In the genomic region with DNA sequence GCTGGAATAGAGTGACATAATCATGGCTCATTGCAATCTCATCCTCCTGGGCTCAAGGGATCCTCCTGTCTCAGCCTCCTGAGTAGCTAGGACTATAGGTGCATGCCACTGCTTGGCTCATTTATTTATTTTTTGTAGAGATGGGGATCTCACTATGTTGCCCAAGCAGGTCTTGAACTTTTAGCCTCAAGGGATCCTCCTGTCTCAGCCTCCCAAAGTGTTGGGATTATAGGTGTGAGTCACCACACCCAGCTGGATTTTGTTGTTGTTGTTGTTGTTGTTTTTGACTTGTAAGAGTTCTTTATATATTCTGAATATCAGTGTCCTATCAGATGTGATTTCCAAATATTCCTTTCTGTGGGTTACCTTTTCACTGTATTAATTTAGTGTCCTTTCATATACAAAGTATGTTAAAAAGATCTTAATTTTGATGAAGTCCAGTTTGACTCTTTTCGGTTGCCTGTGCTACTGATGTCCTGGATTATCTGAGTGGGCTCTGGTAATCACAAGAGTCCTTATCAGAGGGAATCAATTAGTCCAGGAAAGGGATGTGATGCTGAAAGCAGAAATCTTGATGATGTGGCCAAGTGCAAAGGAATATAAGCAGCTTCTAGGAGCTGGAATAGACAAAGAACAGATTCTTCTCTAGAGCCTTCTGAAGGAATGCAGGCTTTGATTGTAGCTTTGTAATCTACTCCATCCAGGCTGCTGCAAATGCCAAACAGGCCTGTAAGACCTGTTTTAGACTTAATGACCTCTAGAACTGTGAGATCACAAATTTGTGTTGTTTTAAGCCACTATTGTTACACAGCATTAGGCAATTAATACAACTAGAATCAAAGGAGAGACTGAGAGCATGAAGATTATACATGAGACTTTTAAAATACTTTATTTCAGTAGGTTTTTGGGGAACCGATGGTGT, we compare ENCODE assay signal across 24 cellular contexts. TPM values are rescaled to one million over a fixed set of nuclear protein-coding genes. Genes with fewer than 3 reads are reported as not detected.
DNase-seq lines count a peak whose midpoint lies in the region; ATAC-seq, FAIRE-seq and TF ChIP-seq lines count a peak whose summit lies in the region.
"Had no signal": no experiment of that assay in that cellular context is flagged by ENCODE, and none has a peak within 500 bp of the region (broad histone marks: within the 10 kb centered on the region; RNA-seq: fewer than 3 reads in every experiment).

No MANE protein-coding gene starts in this region.

- H3K4me1 ChIP-seq in Caco-2, result peaks cover 22% of the 10 kb centered on the region
- H3K4me1 ChIP-seq in PC-9 (replicated peaks; ENCODE audit: insufficient read depth), result peaks cover 27% of the 10 kb centered on the region
- H3K4me1 ChIP-seq in endothelial cell of umbilical vein (ENCODE audit: control insufficient read depth, extremely low read depth, insufficient read depth, low read length), result peaks cover 31% of the 10 kb centered on the region

- TF ChIP-seq CTCF in Caco-2 (IDR thresholded peaks at IDR 0.05; ENCODE audit: insufficient read depth in 1 of 2, low read depth in 1 of 2, low read length in 1 of 2, severe bottlenecking in 1 of 2, unreplicated experiment in 1 of 2) (no peak), PC-9 (conservative IDR thresholded peaks at IDR 0.05) (no peak), endothelial cell of umbilical vein (IDR thresholded peaks at IDR 0.05; ENCODE audit: extremely low read depth in 1 of 2, insufficient read depth in 1 of 2, low read depth in 1 of 2, low read length in 2 of 2) (no peak)

- peak overlapping the region; percentile 20 for H3K27ac Mint-ChIP-seq in Caco-2 (ENCODE audit: unreplicated experiment)
- H3K27ac Mint-ChIP-seq in natural killer cell treated with Interleukin-12 subunit alpha and Interleukin-12 subunit beta and Interleukin-15 and Interleukin-18, amount 100 ng/mL, for 72 hours, result peak overlapping the region; percentile 14 to 38
- H3K27ac Mint-ChIP-seq: activated CD8-positive, alpha-beta T cell treated with anti-CD3 and anti-CD28 coated beads for 36 hours; activated naive CD8-positive, alpha-beta T cell treated with anti-CD3 and anti-CD28 coated beads, Interleukin-2, amount 50 U/mL, for 24 hours; CD14-positive monocyte; stimulated activated naive CD8-positive, alpha-beta T cell treated with anti-CD3 and anti-CD28 coated beads, Interleukin-15, Interleukin-2, amounts not matched to agents 100 ng/mL and 50 ng/mL, for 24 hours had no signal

- H3K4me3 Mint-ChIP-seq in Caco-2 (ENCODE audit: unreplicated experiment), result peak overlapping the region; percentile 10
- H3K4me3 Mint-ChIP-seq in natural killer cell treated with Interleukin-12 subunit alpha and Interleukin-12 subunit beta and Interleukin-15 and Interleukin-18, amount 100 ng/mL, for 72 hours, result no peak overlapping the region
- H3K4me3 Mint-ChIP-seq: activated CD8-positive, alpha-beta T cell treated with anti-CD3 and anti-CD28 coated beads for 36 hours; activated naive CD8-positive, alpha-beta T cell treated with anti-CD3 and anti-CD28 coated beads, Interleukin-2, amount 50 U/mL, for 24 hours; CD14-positive monocyte; stimulated activated naive CD8-positive, alpha-beta T cell treated with anti-CD3 and anti-CD28 coated beads, Interleukin-15, Interleukin-2, amounts not matched to agents 100 ng/mL and 50 ng/mL, for 24 hours had no signal

- H3K9me3 ChIP-seq in Caco-2 (no peaks in the 10 kb centered on the region; the same call in 1 of the 2 replicates), PC-9 (ENCODE audit: insufficient read depth, low read depth) (peaks cover 22% of the 10 kb centered on the region), endothelial cell of umbilical vein (replicated peaks; ENCODE audit: control insufficient read depth, insufficient read depth, low read length) (no peaks in the 10 kb centered on the region)

- no peaks in the 10 kb centered on the region for H3K9me1 ChIP-seq in endothelial cell of umbilical vein (replicated peaks; ENCODE audit: control insufficient read depth, extremely low read depth, insufficient read depth, low read length)

- TF ChIP-seq POLR2A in endothelial cell of umbilical vein (IDR thresholded peaks at IDR 0.05; ENCODE audit: low read depth, low read length), result no peak

- dilution Hi-C loops in endothelial cell of umbilical vein (cut with MboI; ENCODE audit: extremely low pct_ligation_motif_present, low sequenced_read_pairs), result no loop called here

- no peaks in the 10 kb centered on the region for H3K27me3 ChIP-seq in Caco-2 (replicated peaks; ENCODE audit: control insufficient read depth, insufficient read depth, low read length)
- H3K27me3 ChIP-seq in PC-9 (ENCODE audit: insufficient read depth, low read depth), result no peaks in the 10 kb centered on the region
- H3K27me3 ChIP-seq in endothelial cell of umbilical vein (ENCODE audit: control insufficient read depth in 2 of 2, insufficient read depth in 2 of 2, low read length in 2 of 2), result no peaks in the 10 kb centered on the region

- H3F3A ChIP-seq in PC-9 (ENCODE audit: insufficient read depth, low read depth), result peaks cover 26% of the 10 kb centered on the region

- peaks cover 27% of the 10 kb centered on the region for H3K9me3 Mint-ChIP-seq in Caco-2 (ENCODE audit: unreplicated experiment)
- H3K9me3 Mint-ChIP-seq in natural killer cell treated with Interleukin-12 subunit alpha and Interleukin-12 subunit beta and Interleukin-15 and Interleukin-18, amount 100 ng/mL, for 72 hours, result no peaks in the 10 kb centered on the region

- peak in 1 of 2 experiments; percentile 18 for DNase-seq in Caco-2
- peak in 1 of 2 experiments; percentile 45 for DNase-seq in PC-9
- peak; percentile 58 for DNase-seq in endothelial cell of umbilical vein (ENCODE audit: low read depth, low spot score)
- DNase-seq in natural killer cell treated with Interleukin-12 subunit alpha and Interleukin-12 subunit beta and Interleukin-15 and Interleukin-18, amount 100 ng/mL, for 72 hours (ENCODE audit: low spot score), result no peak
- DNase-seq in DMS53 treated with DMSO at 0.1 percent for 48 hours (lab: John Stamatoyannopoulos, UW; ENCODE audit: unreplicated experiment), result no peak
- DNase-seq in DMS79 (lab: John Stamatoyannopoulos, UW), result no peak
- no peak for DNase-seq in NCI-H2029 (lab: John Stamatoyannopoulos, UW)
- DNase-seq: activated CD8-positive, alpha-beta T cell treated with anti-CD3 and anti-CD28 coated beads for 36 hours; activated effector memory CD4-positive, alpha-beta T cell treated with anti-CD3 and anti-CD28 coated beads, Interleukin-2, amount 50 U/mL, for 16 hours; activated naive CD8-positive, alpha-beta T cell treated with anti-CD3 and anti-CD28 coated beads, Interleukin-2, amount 50 U/mL, for 24 hours; DMS53; effector memory CD4-positive, alpha-beta T cell; GOT3; MV-4-11; NCI-H1694 treated with DMSO at 0.1 percent for 48 hours; NCI-H2227 treated with DMSO at 0.1 percent for 48 hours; NCI-H774; stimulated activated CD4-positive, alpha-beta T cell treated with anti-CD3 and anti-CD28 coated beads, Interleukin-15, amount 100 ng/mL, for 24 hours; T1000 had no signal

- H3K36me3 ChIP-seq in Caco-2 (ENCODE audit: control insufficient read depth, insufficient read depth, low read length), result no peaks in the 10 kb centered on the region
- H3K36me3 ChIP-seq in PC-9 (ENCODE audit: low read depth), result peaks cover 25% of the 10 kb centered on the region
- no peaks in the 10 kb centered on the region for H3K36me3 ChIP-seq in endothelial cell of umbilical vein (ENCODE audit: control insufficient read depth in 2 of 2, extremely low read depth in 1 of 2, insufficient read depth in 2 of 2, low read length in 2 of 2)

- no peaks in the 10 kb centered on the region for H3K27me3 Mint-ChIP-seq in Caco-2 (ENCODE audit: insufficient read depth, unreplicated experiment)
- no peaks in the 10 kb centered on the region for H3K27me3 Mint-ChIP-seq in natural killer cell treated with Interleukin-12 subunit alpha and Interleukin-12 subunit beta and Interleukin-15 and Interleukin-18, amount 100 ng/mL, for 72 hours
- H3K27me3 Mint-ChIP-seq: activated CD8-positive, alpha-beta T cell treated with anti-CD3 and anti-CD28 coated beads for 36 hours; activated naive CD8-positive, alpha-beta T cell treated with anti-CD3 and anti-CD28 coated beads, Interleukin-2, amount 50 U/mL, for 24 hours; stimulated activated naive CD8-positive, alpha-beta T cell treated with anti-CD3 and anti-CD28 coated beads, Interleukin-15, Interleukin-2, amounts not matched to agents 100 ng/mL and 50 ng/mL, for 24 hours had no signal

- POLR2A ChIA-PET in Caco-2 (lab: Charles Lee), result interaction anchor here (1.0 kb wide), 1 partner anchor 140 kb away, joined by 3 read pairs; no protein-coding TSS in a partner anchor
- POLR2A ChIA-PET in PC-9 (lab: Charles Lee; ENCODE audit: unreplicated experiment), result no interaction called here
- POLR2A ChIA-PET in endothelial cell of umbilical vein (lab: Charles Lee), result no interaction called here

- peak overlapping the region; percentile 30 for H3K9ac ChIP-seq in endothelial cell of umbilical vein (replicated peaks; ENCODE audit: extremely low read depth, insufficient read depth, low read length)
- H3K9ac ChIP-seq: parathyroid adenoma had no signal

- peak; percentile 68 for FAIRE-seq in endothelial cell of umbilical vein (lab: Jason Lieb, UNC)
- FAIRE-seq: keratinocyte had no signal

- peaks cover 35% of the 10 kb centered on the region for H3K36me3 Mint-ChIP-seq in Caco-2 (ENCODE audit: insufficient read depth, unreplicated experiment)
- H3K36me3 Mint-ChIP-seq in natural killer cell treated with Interleukin-12 subunit alpha and Interleukin-12 subunit beta and Interleukin-15 and Interleukin-18, amount 100 ng/mL, for 72 hours, result peaks cover 6% of the 10 kb centered on the region

- no peak for ATAC-seq in natural killer cell treated with Interleukin-12 subunit alpha and Interleukin-12 subunit beta and Interleukin-15 and Interleukin-18, amount 100 ng/mL, for 72 hours
- ATAC-seq: activated CD8-positive, alpha-beta T cell treated with anti-CD3 and anti-CD28 coated beads for 36 hours; activated naive CD8-positive, alpha-beta T cell treated with anti-CD3 and anti-CD28 coated beads, Interleukin-2, amount 50 U/mL, for 24 hours; sciatic nerve had no signal

- H3K79me2 ChIP-seq in PC-9 (ENCODE audit: low read depth) (peaks cover 97% of the 10 kb centered on the region), endothelial cell of umbilical vein (ENCODE audit: control insufficient read depth, insufficient read depth, low read length) (peaks cover 91% of the 10 kb centered on the region)

- BruUV-seq in Caco-2 (replicated peaks; lab: Mats Ljungman, UMichigan) (no TSS peak), PC-9 (replicated peaks; lab: Mats Ljungman, UMichigan) (no TSS peak), endothelial cell of umbilical vein (replicated peaks; lab: Mats Ljungman, UMichigan) (TSS peak; percentile 70)

- H3K27ac ChIP-seq in PC-9 (0 out of 2 replicates have a peak overlapping the region, but pooled peaks have one; percentile 29), endothelial cell of umbilical vein (ENCODE audit: insufficient read depth, low read depth, low read length) (peak overlapping the region; percentile 92)
- H3K27ac ChIP-seq: parathyroid adenoma had no signal

- H3K4me2 ChIP-seq in PC-9, result no peak overlapping the region
- peak overlapping the region; percentile 39 for H3K4me2 ChIP-seq in endothelial cell of umbilical vein (ENCODE audit: insufficient read depth, low read length)

- CTCF ChIA-PET in Caco-2 (lab: Charles Lee) (no interaction called here), PC-9 (lab: Charles Lee) (no interaction called here), endothelial cell of umbilical vein (lab: Charles Lee) (interaction anchor here (0.6 to 1.0 kb wide), 4 partner anchors 8 to 71 kb away, joined by 3 to 4 read pairs (median 3); no protein-coding TSS in a partner anchor)

- no peaks in the 10 kb centered on the region for H3K9me2 ChIP-seq in PC-9 (ENCODE audit: insufficient read depth)

- peaks cover 24% of the 10 kb centered on the region for H3K4me1 Mint-ChIP-seq in Caco-2 (ENCODE audit: low read depth, unreplicated experiment)
- H3K4me1 Mint-ChIP-seq in natural killer cell treated with Interleukin-12 subunit alpha and Interleukin-12 subunit beta and Interleukin-15 and Interleukin-18, amount 100 ng/mL, for 72 hours (ENCODE audit: low read depth in 2 of 2), result peaks cover 56 to 60% of the 10 kb centered on the region in 2 donors

- no peak overlapping the region for H3K4me3 ChIP-seq in Caco-2 (ENCODE audit: low read depth, low read length)
- H3K4me3 ChIP-seq in PC-9, result no peak overlapping the region
- no peak overlapping the region for H3K4me3 ChIP-seq in endothelial cell of umbilical vein (replicated peaks in 1 of 3; ENCODE audit: insufficient read depth in 1 of 3, low read depth in 1 of 3, low read length in 3 of 3)

- intact Hi-C loops in Caco-2 (cut with micrococcal nuclease; ENCODE audit: unreplicated experiment), result no loop called here
- intact Hi-C loops in PC-9 (cut with micrococcal nuclease; ENCODE audit: unreplicated experiment), result no loop called here
- intact Hi-C loops in endothelial cell of umbilical vein (cut with micrococcal nuclease), result loop anchor here (1.0 to 10.0 kb wide), 5 partner anchors 9 to 137 kb away; partner anchors contain the start of gene STAG1

- H4K20me1 ChIP-seq in PC-9 (ENCODE audit: insufficient read depth) (no peaks in the 10 kb centered on the region), endothelial cell of umbilical vein (replicated peaks; ENCODE audit: control insufficient read depth, extremely low read depth, insufficient read depth, low read length) (no peaks in the 10 kb centered on the region)

- no peak overlapping the region for H2AFZ ChIP-seq in PC-9
- H2AFZ ChIP-seq in endothelial cell of umbilical vein (ENCODE audit: low read depth, low read length), result no peak overlapping the region
- H2AFZ ChIP-seq: parathyroid adenoma had no signal

RNA-seq across cellular contexts. Expression of gene NCK1, which starts 30.2 kb away (rescaled TPM):
- total RNA-seq in Caco-2 (2022) (37.3 and 41.2 TPM in 2 replicates), PC-9 (2021) (42.7 and 71.4 TPM in 2 replicates), endothelial cell of umbilical vein (45.1 and 52.2 TPM in 2 replicates)
- polyA plus RNA-seq in endothelial cell of umbilical vein, result 13.6 and 19.3 TPM in 2 replicates
- 38.4 and 41.2 TPM in 2 replicates for polyA plus RNA-seq in endothelial cell of umbilical vein (2011; cell fraction: cytosol; rRNA removed)
- 34.6 and 44.7 TPM in 2 replicates for polyA plus RNA-seq in endothelial cell of umbilical vein (2011; cell fraction: nucleus; rRNA removed)
- polyA plus RNA-seq in endothelial cell of umbilical vein (2012), result 40.2 and 49.7 TPM in 2 replicates
- 38.0 and 39.3 TPM in 2 replicates for polyA minus RNA-seq in endothelial cell of umbilical vein
- 23.4 TPM for polyA minus RNA-seq in endothelial cell of umbilical vein (2011; cell fraction: cytosol; rRNA and poly(A)+ RNA removed)
- 62.4 and 73.0 TPM in 2 replicates for polyA minus RNA-seq in endothelial cell of umbilical vein (2011; cell fraction: nucleus; rRNA and poly(A)+ RNA removed)
- 10 to 100 TPM; 41.2 to 63.6 TPM for total RNA-seq in natural killer cell treated with Interleukin-12 subunit alpha and Interleukin-12 subunit beta and Interleukin-15 and Interleukin-18, amount 100 ng/mL, for 72 hours
